Comparison of ENCODE assay signal across 8 cellular contexts in the genomic region with DNA sequence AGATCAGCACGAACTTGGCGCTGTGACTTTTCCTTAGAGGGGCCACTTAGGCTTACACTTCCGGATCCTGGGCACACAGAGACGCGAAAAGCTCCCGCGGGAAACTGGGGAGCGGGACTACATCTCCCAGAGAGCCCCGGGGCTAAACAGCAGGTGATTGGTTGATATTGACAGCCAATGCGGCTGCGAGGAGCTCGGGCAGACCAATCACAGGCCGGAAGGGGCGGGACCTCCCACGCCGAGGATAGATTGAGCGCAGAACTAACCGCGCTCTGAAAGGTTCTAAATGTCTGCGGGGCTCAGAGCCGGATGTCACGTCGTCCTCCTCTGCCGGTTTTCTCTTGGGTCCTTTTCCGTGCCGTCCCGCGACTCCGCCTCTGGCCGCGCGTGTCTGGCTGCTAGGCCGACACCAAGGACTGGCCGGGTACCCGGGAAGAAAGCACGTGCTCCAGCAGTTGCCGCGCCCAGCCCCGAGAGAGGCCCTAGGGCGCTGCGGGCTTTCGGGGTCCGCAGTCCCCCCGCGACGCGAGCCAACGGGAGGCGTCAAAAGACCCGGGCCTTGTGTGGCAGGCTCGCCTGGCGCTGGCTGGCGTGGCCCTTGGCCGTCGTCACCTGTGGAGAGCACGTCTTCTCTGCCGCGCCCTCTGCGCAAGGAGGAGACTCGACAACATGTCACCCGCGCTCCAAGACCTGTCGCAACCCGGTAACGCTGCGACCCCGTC. TPM values are rescaled to one million over a fixed set of nuclear protein-coding genes. Genes with fewer than 3 reads are reported as not detected.
DNase-seq lines count a peak whose midpoint lies in the region; ATAC-seq, FAIRE-seq and TF ChIP-seq lines count a peak whose summit lies in the region.

A gene (plus strand): TSS at position 258 of the 722 bp plus-strand sequence. CDS start 412 bp downstream, at position 670.

- peak; percentile 98 for ATAC-seq in GM18502 (IDR thresholded peaks at IDR 0.05; ENCODE audit: poor library complexity, unreplicated experiment)
- peak; percentile 97 for ATAC-seq in HG02970 (IDR thresholded peaks at IDR 0.05; ENCODE audit: low FRiP score, unreplicated experiment)
- peak; percentile 99 to 100 for ATAC-seq in right cardiac atrium

- TF ChIP-seq CTCF in astrocyte (IDR thresholded peaks at IDR 0.05; ENCODE audit: insufficient read depth, low read depth, low read length) = no peak
- TF ChIP-seq CTCF in uterus (IDR thresholded peaks at IDR 0.05) = no peak

- no peaks in the 10 kb centered on the region for H3K9me3 ChIP-seq in astrocyte (ENCODE audit: insufficient read depth, low read depth, low read length)
- H3K9me3 ChIP-seq in right cardiac atrium (ENCODE audit: control insufficient read depth, low read length) = no peaks in the 10 kb centered on the region
- no peaks in the 10 kb centered on the region for H3K9me3 ChIP-seq in uterus

- intact Hi-C loops in right cardiac atrium (cut with DNase I) = no loop called here
- intact Hi-C loops in uterus (cut with DNase I; ENCODE audit: low total_unique reads) = no loop called here

- H3K27me3 Mint-ChIP-seq in T-helper 2 cell treated with Interferon-gamma antibody and Interleukin-4, amounts not matched to agents 5 μg/mL and 100 μg/mL, for 36 hours (ENCODE audit: low read depth) = peaks cover 10% of the 10 kb centered on the region
- H3K27me3 Mint-ChIP-seq in astrocyte (ENCODE audit: low read depth, unreplicated experiment) = peaks cover 3% of the 10 kb centered on the region

- peaks cover 44% of the 10 kb centered on the region for H3K79me2 ChIP-seq in astrocyte (ENCODE audit: insufficient read depth, low read length)

- H3K4me3 ChIP-seq in astrocyte (ENCODE audit: insufficient read depth, low read depth, low read length) (peak within 1 kb of the TSS; percentile 83), right cardiac atrium (ENCODE audit: low read length) (peak within 1 kb of the TSS; percentile 64), uterus (peak within 1 kb of the TSS; percentile 77 to 91)

- H3K4me1 Mint-ChIP-seq in T-helper 2 cell treated with Interferon-gamma antibody and Interleukin-4, amounts not matched to agents 5 μg/mL and 100 μg/mL, for 36 hours (ENCODE audit: low read depth) = peaks cover 23% of the 10 kb centered on the region
- H3K4me1 Mint-ChIP-seq in astrocyte (ENCODE audit: low read depth, unreplicated experiment) = peaks cover 5% of the 10 kb centered on the region

- H3K36me3 ChIP-seq in astrocyte (ENCODE audit: insufficient read depth, low read length) (no peaks in the 10 kb centered on the region), uterus (no peaks in the 10 kb centered on the region)

- peaks cover 4% of the 10 kb centered on the region for H4K20me1 ChIP-seq in astrocyte (ENCODE audit: insufficient read depth, low read length)

- FAIRE-seq in astrocyte (lab: Jason Lieb, UNC) = peak; percentile 50

- WGBS in right cardiac atrium = under 1% methylated on average over 67 of the region's 67 CpGs

- H3K27ac ChIP-seq in astrocyte (ENCODE audit: low read depth, low read length) = peak within 1 kb of the TSS; percentile 80
- H3K27ac ChIP-seq in right cardiac atrium (ENCODE audit: low read length) = peak within 1 kb of the TSS; percentile 85
- peak within 1 kb of the TSS; percentile 85 to 86 for H3K27ac ChIP-seq in uterus

- H3K4me1 ChIP-seq in astrocyte (ENCODE audit: insufficient read depth, low read length) (peaks cover 3% of the 10 kb centered on the region), right cardiac atrium (ENCODE audit: control insufficient read depth, insufficient read depth, low read length) (no peaks in the 10 kb centered on the region), uterus (no peaks in the 10 kb centered on the region)

- no peaks in the 10 kb centered on the region for H3K9me3 Mint-ChIP-seq in T-helper 2 cell treated with Interferon-gamma antibody and Interleukin-4, amounts not matched to agents 5 μg/mL and 100 μg/mL, for 36 hours
- H3K9me3 Mint-ChIP-seq in astrocyte (ENCODE audit: unreplicated experiment) = no peaks in the 10 kb centered on the region

- peak within 1 kb of the TSS; percentile 90 for H3K4me2 ChIP-seq in astrocyte (ENCODE audit: low read length)

- peak within 1 kb of the TSS; percentile 99 for H3K27ac Mint-ChIP-seq in T-helper 2 cell treated with Interferon-gamma antibody and Interleukin-4, amounts not matched to agents 5 μg/mL and 100 μg/mL, for 36 hours
- H3K27ac Mint-ChIP-seq in astrocyte (ENCODE audit: unreplicated experiment) = peak within 1 kb of the TSS; percentile 86

- peak within 1 kb of the TSS; percentile 96 for H2AFZ ChIP-seq in astrocyte (ENCODE audit: low read depth, low read length)

- peak; percentile 98 to 99 for DNase-seq in NCI-H1930 (lab: John Stamatoyannopoulos, UW)
- DNase-seq in T-helper 2 cell treated with Interferon-gamma antibody and Interleukin-4, amounts not matched to agents 5 μg/mL and 100 μg/mL, for 36 hours (ENCODE audit: low spot score) = peak; percentile 96
- DNase-seq in astrocyte (ENCODE audit: low read depth) = peak; percentile 90
- peak; percentile 99 to 100 (median 99) for DNase-seq in right cardiac atrium
- DNase-seq in pulmonary artery endothelial cell (ENCODE audit: low read depth, low spot score) = peak; percentile 91
- peak; percentile 98 for DNase-seq in uterus

- H3K27me3 ChIP-seq in astrocyte (ENCODE audit: insufficient read depth, low read length) = no peaks in the 10 kb centered on the region
- no peaks in the 10 kb centered on the region for H3K27me3 ChIP-seq in right cardiac atrium (ENCODE audit: control insufficient read depth, insufficient read depth)
- no peaks in the 10 kb centered on the region for H3K27me3 ChIP-seq in uterus

- peak; percentile 76 to 80 for TF ChIP-seq POLR2A in uterus (IDR thresholded peaks at IDR 0.05)

- peak within 1 kb of the TSS; percentile 97 for H3K4me3 Mint-ChIP-seq in T-helper 2 cell treated with Interferon-gamma antibody and Interleukin-4, amounts not matched to agents 5 μg/mL and 100 μg/mL, for 36 hours
- peak within 1 kb of the TSS; percentile 94 for H3K4me3 Mint-ChIP-seq in astrocyte (ENCODE audit: unreplicated experiment)

- peaks cover under 1% of the 10 kb centered on the region for H3K36me3 Mint-ChIP-seq in T-helper 2 cell treated with Interferon-gamma antibody and Interleukin-4, amounts not matched to agents 5 μg/mL and 100 μg/mL, for 36 hours (ENCODE audit: low read depth)
- H3K36me3 Mint-ChIP-seq in astrocyte (ENCODE audit: low read depth, unreplicated experiment) = no peaks in the 10 kb centered on the region

- peak within 1 kb of the TSS; percentile 91 for H3K9ac ChIP-seq in astrocyte (ENCODE audit: low read length)

RNA-seq across cellular contexts. Expression of the gene that starts here (rescaled TPM):
- total RNA-seq in astrocyte = 35.8 and 38.7 TPM in 2 replicates
- total RNA-seq in right cardiac atrium = 10 to 100 TPM; 37.6 to 54.6 (median 41.9) TPM
- polyA plus RNA-seq in right cardiac atrium = 9.0 TPM
- 37.5 and 39.9 TPM in 2 replicates for total RNA-seq in pulmonary artery endothelial cell
- 10 to 100 TPM; 19.0 to 78.1 (median 47.5) TPM for total RNA-seq in uterus

Comparison
In these comparisons a context has a peak if more than half of its experiments do, and no peak if none do; other contexts are left out.
1. Peak in every context shown above with its lines: DNase-seq, ATAC-seq, H3K4me3 ChIP-seq and H3K27ac ChIP-seq.